Comparison of ENCODE assay signal across 1 cellular context in the genomic region with DNA sequence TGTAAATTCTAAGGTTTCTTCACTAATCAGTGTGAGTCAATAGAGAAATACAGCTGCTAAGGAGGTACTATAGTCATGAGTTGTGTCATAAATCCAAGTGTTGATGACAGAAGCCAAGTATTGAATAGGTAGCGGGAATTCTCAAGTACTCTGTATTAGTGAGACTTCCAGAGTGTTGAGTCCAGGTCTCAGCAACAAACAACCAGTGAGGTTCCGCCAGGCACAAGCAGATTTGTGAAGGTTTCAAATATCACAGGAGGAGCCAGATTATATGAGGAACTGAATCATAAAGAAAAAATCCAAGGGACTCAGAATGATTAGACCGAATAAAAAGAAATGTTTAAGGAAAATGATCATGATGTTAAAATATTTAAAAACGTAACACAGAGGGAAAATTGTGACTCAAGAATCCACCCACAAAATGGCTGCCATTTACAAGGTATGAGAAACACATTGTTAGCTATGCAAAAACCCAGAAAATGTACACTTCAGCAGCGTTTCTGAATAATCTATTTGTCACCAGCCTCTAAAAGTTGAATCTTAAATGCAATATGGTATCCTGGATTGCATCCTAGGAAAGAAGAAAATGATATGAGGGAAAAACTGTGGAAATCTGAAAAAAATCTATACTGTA.
TF ChIP-seq lines count a peak whose summit lies in the region.

No MANE protein-coding gene starts in this region.

TF ChIP-seq in H1, 55 proteins besides CTCF, POLR2A, EP300 and RAD21 (continued from another document):
- TF ChIP-seq BRCA1 (IDR thresholded peaks at IDR 0.05; ENCODE audit: low read depth, low read length): no peak
- TF ChIP-seq SRF (IDR thresholded peaks at IDR 0.05; ENCODE audit: low read depth, low read length): no peak
- no peak for TF ChIP-seq SIX5 (IDR thresholded peaks at IDR 0.05; ENCODE audit: low read depth, low read length)
- no peak for TF ChIP-seq RBBP5 (IDR thresholded peaks at IDR 0.05; ENCODE audit: borderline replicate concordance, low read depth, low read length)
- TF ChIP-seq TAF7 (optimal IDR thresholded peaks at IDR 0.05; ENCODE audit: borderline replicate concordance, low read depth, low read length): no peak
- no peak for TF ChIP-seq CHD1 (IDR thresholded peaks at IDR 0.05; ENCODE audit: low read depth, low read length)
- TF ChIP-seq GABPA (IDR thresholded peaks at IDR 0.05; ENCODE audit: borderline replicate concordance, insufficient read depth, low read length): no peak
- TF ChIP-seq GTF2F1 (IDR thresholded peaks at IDR 0.05; ENCODE audit: borderline replicate concordance, low read depth, low read length): no peak
- TF ChIP-seq NANOG (IDR thresholded peaks at IDR 0.05; ENCODE audit: insufficient read depth, low read depth, low read length, poor library complexity, severe bottlenecking): no peak
- TF ChIP-seq, protein P1, sequence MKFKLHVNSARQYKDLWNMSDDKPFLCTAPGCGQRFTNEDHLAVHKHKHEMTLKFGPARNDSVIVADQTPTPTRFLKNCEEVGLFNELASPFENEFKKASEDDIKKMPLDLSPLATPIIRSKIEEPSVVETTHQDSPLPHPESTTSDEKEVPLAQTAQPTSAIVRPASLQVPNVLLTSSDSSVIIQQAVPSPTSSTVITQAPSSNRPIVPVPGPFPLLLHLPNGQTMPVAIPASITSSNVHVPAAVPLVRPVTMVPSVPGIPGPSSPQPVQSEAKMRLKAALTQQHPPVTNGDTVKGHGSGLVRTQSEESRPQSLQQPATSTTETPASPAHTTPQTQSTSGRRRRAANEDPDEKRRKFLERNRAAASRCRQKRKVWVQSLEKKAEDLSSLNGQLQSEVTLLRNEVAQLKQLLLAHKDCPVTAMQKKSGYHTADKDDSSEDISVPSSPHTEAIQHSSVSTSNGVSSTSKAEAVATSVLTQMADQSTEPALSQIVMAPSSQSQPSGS (IDR thresholded peaks at IDR 0.05; ENCODE audit: low read length): no peak
- TF ChIP-seq TBP (IDR thresholded peaks at IDR 0.05; ENCODE audit: low read depth, low read length): no peak
